1 cellular context compared by ENCODE assay signal in genomic region chr9:128001411-128002298, GRCh38.
TF ChIP-seq lines count a peak whose summit lies in the region.

No MANE protein-coding gene starts in this region.

TF ChIP-seq in A549, 52 proteins besides CTCF, POLR2A, EP300 and RAD21 (continued from another document):
- TF ChIP-seq FOSL2 (IDR thresholded peaks at IDR 0.05) = no peak
- TF ChIP-seq FOSL2 (CRISPR knock-in tag; IDR thresholded peaks at IDR 0.05) = peak; percentile 76
- no peak for TF ChIP-seq TP53 (CRISPR knock-in tag; IDR thresholded peaks at IDR 0.05)
- TF ChIP-seq JUN (IDR thresholded peaks at IDR 0.05) = peak in 1 of 2 experiments; percentile 83; a peak in 3 of 5 replicates
- TF ChIP-seq ZSCAN20 (CRISPR knock-in tag; IDR thresholded peaks at IDR 0.05) = no peak
- no peak for TF ChIP-seq BHLHE40 (IDR thresholded peaks at IDR 0.05; ENCODE audit: low read depth, low read length)
- TF ChIP-seq EHMT2 (IDR thresholded peaks at IDR 0.05; ENCODE audit: low read depth) = no peak
- TF ChIP-seq NR3C1 (IDR thresholded peaks at IDR 0.05) = no peak
- TF ChIP-seq FOXS1 (CRISPR knock-in tag; IDR thresholded peaks at IDR 0.05) = peak; percentile 77
- TF ChIP-seq, protein P1, sequence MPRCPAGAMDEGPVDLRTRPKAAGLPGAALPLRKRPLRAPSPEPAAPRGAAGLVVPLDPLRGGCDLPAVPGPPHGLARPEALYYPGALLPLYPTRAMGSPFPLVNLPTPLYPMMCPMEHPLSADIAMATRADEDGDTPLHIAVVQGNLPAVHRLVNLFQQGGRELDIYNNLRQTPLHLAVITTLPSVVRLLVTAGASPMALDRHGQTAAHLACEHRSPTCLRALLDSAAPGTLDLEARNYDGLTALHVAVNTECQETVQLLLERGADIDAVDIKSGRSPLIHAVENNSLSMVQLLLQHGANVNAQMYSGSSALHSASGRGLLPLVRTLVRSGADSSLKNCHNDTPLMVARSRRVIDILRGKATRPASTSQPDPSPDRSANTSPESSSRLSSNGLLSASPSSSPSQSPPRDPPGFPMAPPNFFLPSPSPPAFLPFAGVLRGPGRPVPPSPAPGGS (IDR thresholded peaks at IDR 0.05) = 0 out of 3 replicates have a peak, but pooled peaks have one; percentile 34
